ENCODE assay signal across 8 cellular contexts in the genomic region with DNA sequence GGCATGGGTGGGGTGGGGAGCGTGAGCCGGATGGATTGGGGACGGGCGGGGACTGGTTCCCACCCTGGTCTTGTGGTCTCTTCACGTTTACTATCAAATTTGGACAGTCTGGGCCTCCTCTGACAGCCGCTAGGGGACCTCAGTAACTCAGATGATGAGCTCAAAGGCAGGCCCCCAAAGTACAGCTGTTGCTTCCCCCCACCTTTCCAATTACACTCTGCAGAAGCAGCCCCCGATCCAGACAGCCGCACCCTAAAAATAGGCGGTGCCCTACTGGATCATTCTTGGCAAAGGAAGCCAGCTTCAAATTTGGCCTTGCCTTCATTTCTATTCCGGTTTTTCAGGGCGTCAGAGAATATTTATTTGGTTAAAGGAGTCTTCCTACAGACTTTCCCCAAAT. TPM values are rescaled to one million over a fixed set of nuclear protein-coding genes. Genes with fewer than 3 reads are reported as not detected.
DNase-seq lines count a peak whose midpoint lies in the region; TF ChIP-seq lines count a peak whose summit lies in the region.

No MANE protein-coding gene starts in this region.

- H3K4me3 ChIP-seq in iPS-18a (ENCODE audit: low read length) = peak overlapping the region; percentile 81

- H3K4me3 Mint-ChIP-seq in CD14-positive monocyte (peak overlapping the region; percentile 64 to 97), IgD-negative memory B cell (peak overlapping the region; percentile 90 to 98 (median 92))
- H3K4me3 Mint-ChIP-seq in activated T-helper 1 cell treated with anti-CD3 and anti-CD28 coated beads, Interleukin-12 subunit alpha, Interleukin-12 subunit beta, Interleukin-2, Interleukin-4 antibody, amounts not matched to agents 30 ng/mL and 10 ng/mL and 1 ng/mL, durations not matched to agents 14 hours and 24 hours and 36 hours = peak overlapping the region; percentile 87
- peak overlapping the region; percentile 89 for H3K4me3 Mint-ChIP-seq in stimulated activated naive CD8-positive, alpha-beta T cell treated with anti-CD3 and anti-CD28 coated beads, Interleukin-15, Interleukin-2, amounts not matched to agents 100 ng/mL and 50 ng/mL, for 24 hours

- no peak overlapping the region for H3K9ac ChIP-seq in iPS-18a (ENCODE audit: low read length)

- peaks cover 48% of the 10 kb centered on the region for H3K4me1 ChIP-seq in iPS-18a (ENCODE audit: control insufficient read depth, low read depth, low read length)

- intact Hi-C loops in CD14-positive monocyte (cut with micrococcal nuclease) = loop anchor here (5.0 to 10.0 kb wide), 5 partner anchors 41 to 266 kb away; a partner anchor contains a TSS
- intact Hi-C loops in activated T-helper 1 cell treated with anti-CD3 and anti-CD28 coated beads, Interleukin-12 subunit alpha, Interleukin-12 subunit beta, Interleukin-2, Interleukin-4 antibody, amounts not matched to agents 30 ng/mL and 10 ng/mL and 1 ng/mL, durations not matched to agents 14 hours and 24 hours and 36 hours (cut with micrococcal nuclease) = loop anchor here (5.0 kb wide), 2 partner anchors 726 to 981 kb away; no protein-coding TSS in a partner anchor

- peaks cover 13 to 17% (median 15%) of the 10 kb centered on the region in 3 donors for H3K27me3 Mint-ChIP-seq in CD14-positive monocyte (ENCODE audit: low read depth in 3 of 3)
- H3K27me3 Mint-ChIP-seq in IgD-negative memory B cell = no peaks in the 10 kb centered on the region
- H3K27me3 Mint-ChIP-seq in activated T-helper 1 cell treated with anti-CD3 and anti-CD28 coated beads, Interleukin-12 subunit alpha, Interleukin-12 subunit beta, Interleukin-2, Interleukin-4 antibody, amounts not matched to agents 30 ng/mL and 10 ng/mL and 1 ng/mL, durations not matched to agents 14 hours and 24 hours and 36 hours (ENCODE audit: insufficient read depth) = peaks cover 2% of the 10 kb centered on the region
- no peaks in the 10 kb centered on the region for H3K27me3 Mint-ChIP-seq in stimulated activated naive CD8-positive, alpha-beta T cell treated with anti-CD3 and anti-CD28 coated beads, Interleukin-15, Interleukin-2, amounts not matched to agents 100 ng/mL and 50 ng/mL, for 24 hours

- H3K9me3 Mint-ChIP-seq in CD14-positive monocyte (peaks cover 0 to 6% (median 0%) of the 10 kb centered on the region in 7 donors), IgD-negative memory B cell (no peaks in the 10 kb centered on the region)
- H3K9me3 Mint-ChIP-seq in activated T-helper 1 cell treated with anti-CD3 and anti-CD28 coated beads, Interleukin-12 subunit alpha, Interleukin-12 subunit beta, Interleukin-2, Interleukin-4 antibody, amounts not matched to agents 30 ng/mL and 10 ng/mL and 1 ng/mL, durations not matched to agents 14 hours and 24 hours and 36 hours = no peaks in the 10 kb centered on the region
- no peaks in the 10 kb centered on the region for H3K9me3 Mint-ChIP-seq in stimulated activated naive CD8-positive, alpha-beta T cell treated with anti-CD3 and anti-CD28 coated beads, Interleukin-15, Interleukin-2, amounts not matched to agents 100 ng/mL and 50 ng/mL, for 24 hours

- H3K27ac ChIP-seq in iPS-18a (ENCODE audit: low read length) = no peak overlapping the region

- peak; percentile 74 for TF ChIP-seq CTCF in CD14-positive monocyte (IDR thresholded peaks at IDR 0.05)

- H3K36me3 Mint-ChIP-seq in CD14-positive monocyte = peaks cover under 1 to 5% of the 10 kb centered on the region in 2 donors
- H3K36me3 Mint-ChIP-seq in IgD-negative memory B cell = no peaks in the 10 kb centered on the region
- H3K36me3 Mint-ChIP-seq in activated T-helper 1 cell treated with anti-CD3 and anti-CD28 coated beads, Interleukin-12 subunit alpha, Interleukin-12 subunit beta, Interleukin-2, Interleukin-4 antibody, amounts not matched to agents 30 ng/mL and 10 ng/mL and 1 ng/mL, durations not matched to agents 14 hours and 24 hours and 36 hours (ENCODE audit: low read depth) = peaks cover 6% of the 10 kb centered on the region
- peaks cover 10% of the 10 kb centered on the region for H3K36me3 Mint-ChIP-seq in stimulated activated naive CD8-positive, alpha-beta T cell treated with anti-CD3 and anti-CD28 coated beads, Interleukin-15, Interleukin-2, amounts not matched to agents 100 ng/mL and 50 ng/mL, for 24 hours (ENCODE audit: low read depth)

- no peaks in the 10 kb centered on the region for H3K9me3 ChIP-seq in iPS-18a (ENCODE audit: control insufficient read depth, low read depth, low read length)

- no peaks in the 10 kb centered on the region for H3K36me3 ChIP-seq in iPS-18a (ENCODE audit: control insufficient read depth, low read depth, low read length)

- H3K27ac Mint-ChIP-seq in CD14-positive monocyte = peak overlapping the region in 2 of 7 donors; percentile 26 to 73
- H3K27ac Mint-ChIP-seq in IgD-negative memory B cell = peak overlapping the region; percentile 85 to 93 (median 90)
- H3K27ac Mint-ChIP-seq in activated T-helper 1 cell treated with anti-CD3 and anti-CD28 coated beads, Interleukin-12 subunit alpha, Interleukin-12 subunit beta, Interleukin-2, Interleukin-4 antibody, amounts not matched to agents 30 ng/mL and 10 ng/mL and 1 ng/mL, durations not matched to agents 14 hours and 24 hours and 36 hours = no peak overlapping the region
- peak overlapping the region; percentile 91 for H3K27ac Mint-ChIP-seq in stimulated activated naive CD8-positive, alpha-beta T cell treated with anti-CD3 and anti-CD28 coated beads, Interleukin-15, Interleukin-2, amounts not matched to agents 100 ng/mL and 50 ng/mL, for 24 hours

- DNase-seq in CD14-positive monocyte (ENCODE audit: low spot score) (no peak), DMS79 (lab: John Stamatoyannopoulos, UW) (no peak), HPDE6-E6E7 (ENCODE audit: extremely low spot score) (no peak), DMS 273 (lab: John Stamatoyannopoulos, UW; ENCODE audit: unreplicated experiment) (no peak)
- no peak for DNase-seq in activated T-helper 1 cell treated with anti-CD3 and anti-CD28 coated beads, Interleukin-12 subunit alpha, Interleukin-12 subunit beta, Interleukin-2, Interleukin-4 antibody, amounts not matched to agents 30 ng/mL and 10 ng/mL and 1 ng/mL, durations not matched to agents 14 hours and 24 hours and 36 hours (ENCODE audit: low spot score)

- peaks cover 14% of the 10 kb centered on the region for H3K27me3 ChIP-seq in iPS-18a (ENCODE audit: control insufficient read depth, insufficient read depth, low read length)

- H3K4me1 Mint-ChIP-seq in CD14-positive monocyte = peaks cover 21% of the 10 kb centered on the region
- peaks cover 16 to 30% (median 25%) of the 10 kb centered on the region in 3 donors for H3K4me1 Mint-ChIP-seq in IgD-negative memory B cell
- peaks cover 42% of the 10 kb centered on the region for H3K4me1 Mint-ChIP-seq in activated T-helper 1 cell treated with anti-CD3 and anti-CD28 coated beads, Interleukin-12 subunit alpha, Interleukin-12 subunit beta, Interleukin-2, Interleukin-4 antibody, amounts not matched to agents 30 ng/mL and 10 ng/mL and 1 ng/mL, durations not matched to agents 14 hours and 24 hours and 36 hours (ENCODE audit: low read depth)
- H3K4me1 Mint-ChIP-seq in stimulated activated naive CD8-positive, alpha-beta T cell treated with anti-CD3 and anti-CD28 coated beads, Interleukin-15, Interleukin-2, amounts not matched to agents 100 ng/mL and 50 ng/mL, for 24 hours (ENCODE audit: low read depth) = peaks cover 50% of the 10 kb centered on the region

RNA-seq across cellular contexts. Expression of a gene that starts 1.9 kb away (rescaled TPM):
- polyA plus RNA-seq in CD14-positive monocyte (10 to 100 TPM in 1 of 2 donors, 1 to 10 TPM in 1; 3.1 to 11.3 TPM), IgD-negative memory B cell (16.5 TPM)
- total RNA-seq in activated T-helper 1 cell treated with anti-CD3 and anti-CD28 coated beads, Interleukin-12 subunit alpha, Interleukin-12 subunit beta, Interleukin-2, Interleukin-4 antibody, amounts not matched to agents 30 ng/mL and 10 ng/mL and 1 ng/mL, durations not matched to agents 14 hours and 24 hours and 36 hours = 41.9 and 43.1 TPM in 2 replicates
